Comparison of ENCODE assay signal across 26 cellular contexts in genomic region chr9:95130484-95130883, GRCh38.
DNase-seq lines count a peak whose midpoint lies in the region; FAIRE-seq and TF ChIP-seq lines count a peak whose summit lies in the region.
"Had no signal": no experiment of that assay in that cellular context is flagged by ENCODE, and none has a peak within 500 bp of the region (broad histone marks: within the 10 kb centered on the region; RNA-seq: fewer than 3 reads in every experiment).

No MANE protein-coding gene starts in this region.

- no peaks in the 10 kb centered on the region for H3K9me3 Mint-ChIP-seq in type B pancreatic cell
- H3K9me3 Mint-ChIP-seq: activated CD4-positive, alpha-beta T cell treated with anti-CD3 and anti-CD28 coated beads, Interleukin-2, amount 10 ng/mL, durations not matched to agents 24 days and 14 days; activated naive CD4-positive, alpha-beta T cell treated with anti-CD3 and anti-CD28 coated beads, Interleukin-2, amount 10 ng/mL, durations not matched to agents 7 days and 5 days; activated T-cell treated with anti-CD3 and anti-CD28 coated beads, Interleukin-2, amount 50 U/mL, for 72 hours; IgD-negative memory B cell had no signal

- FAIRE-seq in bronchial epithelial cell (lab: Jason Lieb, UNC): no peak
- FAIRE-seq: A204.1, islet of Langerhans had no signal

- no peaks in the 10 kb centered on the region for H3K27me3 ChIP-seq in bronchial epithelial cell (ENCODE audit: control insufficient read depth, insufficient read depth, low read length)
- no peaks in the 10 kb centered on the region for H3K27me3 ChIP-seq in liver (ENCODE audit: control insufficient read depth in 4 of 4, insufficient read depth in 4 of 4, low read length in 3 of 4)
- H3K27me3 ChIP-seq in HAP-1 (ENCODE audit: low read depth): no peaks in the 10 kb centered on the region
- H3K27me3 ChIP-seq in left ventricle myocardium inferior (ENCODE audit: low read depth): no peaks in the 10 kb centered on the region
- H3K27me3 ChIP-seq: heart right ventricle, neutrophil, Peyer's patch, SJCRH30, tibial artery had no signal

- peaks cover 60% of the 10 kb centered on the region for H3K4me1 Mint-ChIP-seq in type B pancreatic cell (ENCODE audit: unreplicated experiment)
- H3K4me1 Mint-ChIP-seq: IgD-negative memory B cell had no signal

- no peaks in the 10 kb centered on the region for H3K27me3 Mint-ChIP-seq in type B pancreatic cell
- H3K27me3 Mint-ChIP-seq: activated CD4-positive, alpha-beta T cell treated with anti-CD3 and anti-CD28 coated beads, Interleukin-2, amount 10 ng/mL, durations not matched to agents 24 days and 14 days; B cell; IgD-negative memory B cell had no signal

- WGBS in liver: 39% methylated on average over 5 of the region's 5 CpGs

- no peak overlapping the region for H3K27ac Mint-ChIP-seq in type B pancreatic cell
- H3K27ac Mint-ChIP-seq: activated CD4-positive, alpha-beta T cell treated with anti-CD3 and anti-CD28 coated beads, Interleukin-2, amount 10 ng/mL, durations not matched to agents 24 days and 14 days; activated naive CD4-positive, alpha-beta T cell treated with anti-CD3 and anti-CD28 coated beads, Interleukin-2, amount 10 ng/mL, durations not matched to agents 7 days and 5 days; activated T-cell treated with anti-CD3 and anti-CD28 coated beads, Interleukin-2, amount 50 U/mL, for 72 hours; B cell had no signal

- H3K27ac ChIP-seq in liver (ENCODE audit: low read depth in 1 of 2, low read length in 2 of 2): peak overlapping the region; percentile 37 to 51
- H3K27ac ChIP-seq in left ventricle myocardium inferior (replicated peaks): no peak overlapping the region
- H3K27ac ChIP-seq: heart right ventricle, HL-60, lower lobe of right lung, neutrophil, SJCRH30, tibial artery had no signal

- no peaks in the 10 kb centered on the region for H3K9me3 ChIP-seq in liver (ENCODE audit: control insufficient read depth in 4 of 4, low read length in 3 of 4)
- no peaks in the 10 kb centered on the region for H3K9me3 ChIP-seq in HAP-1
- no peaks in the 10 kb centered on the region for H3K9me3 ChIP-seq in left ventricle myocardium inferior (replicated peaks)
- H3K9me3 ChIP-seq: heart right ventricle, lower lobe of right lung, neutrophil, Peyer's patch, SJCRH30, tibial artery had no signal

- no peak for TF ChIP-seq CTCF in bronchial epithelial cell (IDR thresholded peaks at IDR 0.05; ENCODE audit: insufficient read depth, low read length, severe bottlenecking)
- TF ChIP-seq CTCF in liver (IDR thresholded peaks at IDR 0.05; ENCODE audit: low read depth, low read length, missing input control): no peak
- no peak for TF ChIP-seq CTCF in type B pancreatic cell (conservative IDR thresholded peaks at IDR 0.05)
- TF ChIP-seq CTCF in left ventricle myocardium inferior (IDR thresholded peaks at IDR 0.05; ENCODE audit: borderline replicate concordance): no peak

- intact Hi-C loops in left ventricle myocardium inferior (cut with micrococcal nuclease): no loop called here

- peak overlapping the region in 1 of 2 donors; percentile 75 for H3K9ac ChIP-seq in liver (ENCODE audit: low read depth in 1 of 2, low read length in 2 of 2)

- H3K4me3 ChIP-seq in bronchial epithelial cell (ENCODE audit: low read depth, low read length) (no peak overlapping the region), liver (ENCODE audit: low read depth in 1 of 3, low read length in 3 of 3) (no peak overlapping the region), HAP-1 (no peak overlapping the region), left ventricle myocardium inferior (no peak overlapping the region)
- H3K4me3 ChIP-seq: heart right ventricle, lower lobe of right lung, Peyer's patch, SJCRH30, tibial artery had no signal

- DNase-seq in NCI-H1417 (lab: John Stamatoyannopoulos, UW) (peak in 2 of 3 experiments; percentile 28 to 61), NCI-H1417 treated with DMSO at 0.1 percent for 48 hours (lab: John Stamatoyannopoulos, UW) (no peak), bronchial epithelial cell (ENCODE audit: low read depth) (peak; percentile 38), type B pancreatic cell (ENCODE audit: extremely low spot score, unreplicated experiment) (no peak), HAP-1 (ENCODE audit: low spot score in 2 of 2) (no peak), left ventricle myocardium inferior (no peak)
- DNase-seq in central memory CD4-positive, alpha-beta T cell: no peak
- DNase-seq: activated CD4-positive, alpha-beta T cell treated with anti-CD3 and anti-CD28 coated beads, Interleukin-2, amount 10 ng/mL, durations not matched to agents 24 days and 14 days; activated naive CD4-positive, alpha-beta T cell treated with anti-CD3 and anti-CD28 coated beads, Interleukin-2, amount 10 ng/mL, durations not matched to agents 7 days and 5 days; activated T-cell treated with anti-CD3 and anti-CD28 coated beads, Interleukin-2, amount 50 U/mL, for 72 hours; aorta; heart right ventricle; lower lobe of right lung; NCI-H1694; NK-92 treated with Interleukin-12 subunit alpha and Interleukin-12 subunit beta, amount 100 ng/mL, for 24 hours; SJCRH30; stimulated activated CD4-positive, alpha-beta T cell treated with anti-CD3 and anti-CD28 coated beads, Interleukin-4, amount 100 ng/mL, for 1 hour; tibial artery had no signal

- H3K4me1 ChIP-seq in liver (ENCODE audit: control insufficient read depth in 4 of 4, insufficient read depth in 4 of 4, low read length in 3 of 4): peaks cover 0 to 68% (median 53%) of the 10 kb centered on the region in 4 donors
- no peaks in the 10 kb centered on the region for H3K4me1 ChIP-seq in HAP-1
- peaks cover 18% of the 10 kb centered on the region for H3K4me1 ChIP-seq in left ventricle myocardium inferior

- H3K4me3 Mint-ChIP-seq in type B pancreatic cell: peak overlapping the region; percentile 17
- H3K4me3 Mint-ChIP-seq: activated CD4-positive, alpha-beta T cell treated with anti-CD3 and anti-CD28 coated beads, Interleukin-2, amount 10 ng/mL, durations not matched to agents 24 days and 14 days; activated naive CD4-positive, alpha-beta T cell treated with anti-CD3 and anti-CD28 coated beads, Interleukin-2, amount 10 ng/mL, durations not matched to agents 7 days and 5 days; activated T-cell treated with anti-CD3 and anti-CD28 coated beads, Interleukin-2, amount 50 U/mL, for 72 hours; B cell; IgD-negative memory B cell had no signal

- H3K36me3 ChIP-seq in bronchial epithelial cell (ENCODE audit: control insufficient read depth, insufficient read depth, low read length): peaks cover 1% of the 10 kb centered on the region
- peaks cover 0 to 10% (median 4%) of the 10 kb centered on the region in 4 donors for H3K36me3 ChIP-seq in liver (ENCODE audit: control insufficient read depth in 4 of 4, insufficient read depth in 3 of 4, low read depth in 1 of 4, low read length in 3 of 4)
- H3K36me3 ChIP-seq in HAP-1 (replicated peaks): no peaks in the 10 kb centered on the region; the same call in 1 of the 2 replicates
- no peaks in the 10 kb centered on the region for H3K36me3 ChIP-seq in left ventricle myocardium inferior
- H3K36me3 ChIP-seq: lower lobe of right lung, neutrophil, Peyer's patch, SJCRH30, tibial artery had no signal

- in situ Hi-C loops in HAP-1 (cut with MboI; ENCODE audit: low sequenced_read_pairs): no loop called here

- no peaks in the 10 kb centered on the region for H3K36me3 Mint-ChIP-seq in type B pancreatic cell
- H3K36me3 Mint-ChIP-seq: activated naive CD4-positive, alpha-beta T cell treated with anti-CD3 and anti-CD28 coated beads, Interleukin-2, amount 10 ng/mL, durations not matched to agents 7 days and 5 days; IgD-negative memory B cell had no signal

- no peak for TF ChIP-seq RAD21 in liver (IDR thresholded peaks at IDR 0.05)

TF ChIP-seq in liver, 16 proteins besides CTCF, POLR2A, EP300 and RAD21 (continues in another document):
- TF ChIP-seq ZBTB33 (IDR thresholded peaks at IDR 0.05) (no peak), REST (IDR thresholded peaks at IDR 0.05) (no peak), JUND (IDR thresholded peaks at IDR 0.05) (no peak), FOXA2 (IDR thresholded peaks at IDR 0.05) (no peak), SP1 (IDR thresholded peaks at IDR 0.05) (no peak), YY1 (IDR thresholded peaks at IDR 0.05) (no peak), EGR1 (IDR thresholded peaks at IDR 0.05; ENCODE audit: low read depth in 2 of 2) (no peak)

Comparison
In these comparisons a context has a peak if more than half of its experiments do, and no peak if none do; other contexts are left out.
1. DNase-seq: peak in NCI-H1417 (2 of 3) and bronchial epithelial cell (single experiment); none in NCI-H1417 treated with DMSO at 0.1 percent for 48 hours (single experiment), type B pancreatic cell (single experiment), HAP-1 (0 of 2), left ventricle myocardium inferior (single experiment) and central memory CD4-positive, alpha-beta T cell (single experiment).